In genomic region chr9:1986341-1986740, GRCh38 we compare ENCODE assay signal across 11 cellular contexts.
"Had no signal": no experiment of that assay in that cellular context is flagged by ENCODE, and none has a peak within 500 bp of the region (broad histone marks: within the 10 kb centered on the region; RNA-seq: fewer than 3 reads in every experiment).

No MANE protein-coding gene starts in this region.

- ATAC-seq: GM23338, HCT116 had no signal

- H3K9ac ChIP-seq: GM23248 had no signal

- H3K4me2 ChIP-seq: GM23338 had no signal

- H3K4me3 ChIP-seq: GM23248, GM23338, HAP-1 had no signal

- DNase-seq: GM23248, GOT3, H7, H9, HCEC 1CT, HFFc6 had no signal

- H3K4me1 ChIP-seq: HAP-1 had no signal

- H2AFZ ChIP-seq: GM23248, GM23338 had no signal

- FAIRE-seq: H1, H54 had no signal

- H3K27ac ChIP-seq: GM23248 had no signal

- H3K36me3 ChIP-seq: HAP-1 had no signal

- H3K9me3 ChIP-seq: HAP-1 had no signal
